Comparison of ENCODE assay signal across 9 cellular contexts in the genomic region with DNA sequence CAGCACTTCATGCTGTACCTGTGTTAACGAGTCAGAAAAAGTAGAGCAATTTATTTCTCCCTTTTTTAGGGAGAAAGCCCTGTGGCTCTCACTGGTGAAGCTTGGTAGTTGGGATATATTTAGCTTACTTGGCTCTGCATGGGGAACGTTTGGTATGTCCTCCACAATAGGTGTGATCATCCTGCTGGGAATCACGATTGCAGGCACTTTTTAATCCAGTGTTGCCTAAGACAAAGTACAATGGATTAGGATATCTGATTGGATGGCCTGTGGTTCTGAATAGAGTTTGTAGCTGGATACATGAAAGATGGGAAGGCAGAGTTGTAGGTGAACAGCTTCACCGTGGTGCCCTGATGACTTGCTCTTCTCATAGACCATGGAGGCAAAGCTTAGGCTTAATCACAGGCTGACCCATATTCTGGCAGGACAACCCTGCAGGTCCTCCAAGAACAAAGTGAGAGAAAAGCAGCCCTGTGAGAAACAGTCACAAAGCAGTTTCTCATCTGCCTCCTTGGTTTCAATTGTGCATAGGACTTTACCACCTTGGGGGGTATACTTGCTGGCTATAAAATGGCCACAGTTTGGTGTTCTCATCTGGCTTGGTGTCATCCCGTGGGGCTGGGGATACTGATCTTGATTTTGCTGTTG. TPM values are rescaled to one million over a fixed set of nuclear protein-coding genes. Genes with fewer than 3 reads are reported as not detected.
DNase-seq lines count a peak whose midpoint lies in the region; ATAC-seq, FAIRE-seq and TF ChIP-seq lines count a peak whose summit lies in the region.
"Had no signal": no experiment of that assay in that cellular context is flagged by ENCODE, and none has a peak within 500 bp of the region (broad histone marks: within the 10 kb centered on the region; RNA-seq: fewer than 3 reads in every experiment).

No MANE protein-coding gene starts in this region.

- POLR2A ChIA-PET in activated CD4-positive, alpha-beta memory T cell treated with anti-CD3 and anti-CD28 coated beads for 36 hours (lab: Charles Lee) = interaction anchor here (0.8 to 2.1 kb wide), 5 partner anchors 15 to 238 kb away, joined by 3 to 7 read pairs (median 3); a partner anchor contains a TSS

- no peak for TF ChIP-seq CTCF in heart right ventricle (IDR thresholded peaks at IDR 0.05)

- 44 to 45% methylated on average over 5 of the region's 5 CpGs for WGBS in heart right ventricle, 2 donors
- WGBS in small intestine, 3 donors = 50 to 57% (median 56%) methylated on average over 5 of the region's 5 CpGs

- H3K27ac Mint-ChIP-seq in T-helper 1 cell treated with Interleukin-12 subunit alpha and Interleukin-12 subunit beta and Interleukin-4 antibody, amounts not matched to agents 30 μg/mL and 1 μg/mL, for 36 hours = peak overlapping the region; percentile 54
- peak overlapping the region; percentile 97 for H3K27ac Mint-ChIP-seq in activated CD4-positive, alpha-beta memory T cell treated with anti-CD3 and anti-CD28 coated beads for 36 hours

- FAIRE-seq in small intestine (lab: Jason Lieb, UNC) = no peak

- H3K4me1 Mint-ChIP-seq in T-helper 1 cell treated with Interleukin-12 subunit alpha and Interleukin-12 subunit beta and Interleukin-4 antibody, amounts not matched to agents 30 μg/mL and 1 μg/mL, for 36 hours (ENCODE audit: low read depth) = peaks cover 62% of the 10 kb centered on the region
- peaks cover 82% of the 10 kb centered on the region for H3K4me1 Mint-ChIP-seq in activated CD4-positive, alpha-beta memory T cell treated with anti-CD3 and anti-CD28 coated beads for 36 hours (ENCODE audit: low read depth)

- peak overlapping the region in 8 of 10 donors; percentile 1 to 72 (median 24) for H3K27ac ChIP-seq in heart right ventricle
- H3K27ac ChIP-seq in small intestine (ENCODE audit: low read depth in 1 of 2, low read length in 1 of 2) = peak overlapping the region; percentile 28 to 57

- H3K4me3 ChIP-seq in heart right ventricle = peak overlapping the region in 1 of 10 donors; percentile 25
- no peak overlapping the region for H3K4me3 ChIP-seq in small intestine (ENCODE audit: low read depth in 1 of 2, low read length in 2 of 2)

- H3K9me3 Mint-ChIP-seq in T-helper 1 cell treated with Interleukin-12 subunit alpha and Interleukin-12 subunit beta and Interleukin-4 antibody, amounts not matched to agents 30 μg/mL and 1 μg/mL, for 36 hours = peaks cover 34% of the 10 kb centered on the region
- peaks cover 17% of the 10 kb centered on the region for H3K9me3 Mint-ChIP-seq in activated CD4-positive, alpha-beta memory T cell treated with anti-CD3 and anti-CD28 coated beads for 36 hours

- H3K36me3 Mint-ChIP-seq in T-helper 1 cell treated with Interleukin-12 subunit alpha and Interleukin-12 subunit beta and Interleukin-4 antibody, amounts not matched to agents 30 μg/mL and 1 μg/mL, for 36 hours (ENCODE audit: low read depth) = peaks cover 88% of the 10 kb centered on the region
- H3K36me3 Mint-ChIP-seq in activated CD4-positive, alpha-beta memory T cell treated with anti-CD3 and anti-CD28 coated beads for 36 hours = peaks cover 65% of the 10 kb centered on the region

- H3K9me3 ChIP-seq in heart right ventricle (peaks cover 0 to 4% (median 0%) of the 10 kb centered on the region in 11 donors), small intestine (ENCODE audit: control insufficient read depth, low read depth) (no peaks in the 10 kb centered on the region)

- no peak for DNase-seq in T-helper 1 cell
- peak; percentile 46 for DNase-seq in activated CD4-positive, alpha-beta memory T cell treated with anti-CD3 and anti-CD28 coated beads for 36 hours
- no peak for DNase-seq in heart right ventricle
- DNase-seq in small intestine = no peak
- DNase-seq in activated gamma-delta T cell treated with Interleukin-2 at 50 U/mL for 16 hours = no peak
- DNase-seq in NCI-H146 treated with DMSO at 0.1 percent for 48 hours (lab: John Stamatoyannopoulos, UW; ENCODE audit: unreplicated experiment) = no peak
- DNase-seq in mesenteric fat pad (ENCODE audit: low spot score) = no peak
- DNase-seq: erythroblast had no signal

- peak in 7 of 8 donors; percentile 48 to 69 (median 57) for ATAC-seq in heart right ventricle

- H3K27me3 Mint-ChIP-seq in T-helper 1 cell treated with Interleukin-12 subunit alpha and Interleukin-12 subunit beta and Interleukin-4 antibody, amounts not matched to agents 30 μg/mL and 1 μg/mL, for 36 hours (ENCODE audit: low read depth) = no peaks in the 10 kb centered on the region
- H3K27me3 Mint-ChIP-seq in activated CD4-positive, alpha-beta memory T cell treated with anti-CD3 and anti-CD28 coated beads for 36 hours = no peaks in the 10 kb centered on the region

- no peaks in the 10 kb centered on the region for H3K27me3 ChIP-seq in heart right ventricle
- no peaks in the 10 kb centered on the region for H3K27me3 ChIP-seq in small intestine (ENCODE audit: control insufficient read depth in 2 of 2, insufficient read depth in 2 of 2, low read length in 2 of 2)

- intact Hi-C loops in activated CD4-positive, alpha-beta memory T cell treated with anti-CD3 and anti-CD28 coated beads for 36 hours (cut with micrococcal nuclease) = loop anchor here (1.0 to 10.0 kb wide), 5 partner anchors 24 to 338 kb away; no protein-coding TSS in a partner anchor
- intact Hi-C loops in heart right ventricle (cut with DNase I) = loop anchor here in 2 of 10 donors (10.0 kb wide), 2 partner anchors 242 to 282 kb away; a partner anchor contains a TSS

- H3K4me1 ChIP-seq in heart right ventricle (peaks cover 2 to 78% (median 37%) of the 10 kb centered on the region in 9 donors), small intestine (ENCODE audit: control insufficient read depth in 2 of 2, insufficient read depth in 1 of 2, low read depth in 1 of 2, low read length in 1 of 2) (peaks cover 2 to 7% of the 10 kb centered on the region in 2 donors)

- peaks cover 0 to 81% (median 15%) of the 10 kb centered on the region in 9 donors for H3K36me3 ChIP-seq in heart right ventricle
- peaks cover 7 to 12% of the 10 kb centered on the region in 2 donors for H3K36me3 ChIP-seq in small intestine (ENCODE audit: control insufficient read depth in 2 of 2, insufficient read depth in 2 of 2, low read length in 2 of 2)

- peak overlapping the region; percentile 45 for H3K4me3 Mint-ChIP-seq in T-helper 1 cell treated with Interleukin-12 subunit alpha and Interleukin-12 subunit beta and Interleukin-4 antibody, amounts not matched to agents 30 μg/mL and 1 μg/mL, for 36 hours
- H3K4me3 Mint-ChIP-seq in activated CD4-positive, alpha-beta memory T cell treated with anti-CD3 and anti-CD28 coated beads for 36 hours = peak overlapping the region; percentile 59

- CTCF ChIA-PET in activated CD4-positive, alpha-beta memory T cell treated with anti-CD3 and anti-CD28 coated beads for 36 hours (lab: Charles Lee) = interaction anchor here (0.7 to 1.5 kb wide), 4 partner anchors 60 to 170 kb away, joined by 3 read pairs; no protein-coding TSS in a partner anchor

RNA-seq across cellular contexts. Expression of a gene that starts 7.5 kb away (rescaled TPM):
- total RNA-seq in activated CD4-positive, alpha-beta memory T cell treated with anti-CD3 and anti-CD28 coated beads for 36 hours = 10 to 100 TPM; 62.4 to 67.0 TPM
- total RNA-seq in heart right ventricle = 10 to 100 TPM; 15.0 to 36.3 (median 19.3) TPM
- polyA plus RNA-seq in heart right ventricle = 10 to 100 TPM in 1 of 2 donors, 1 to 10 TPM in 1; 8.8 to 71.5 TPM
- polyA plus RNA-seq in small intestine = 100 to 1,000 TPM in 2 of 3 donors, 10 to 100 TPM in 1; 34.6 to 134 (median 103) TPM
- 49.7 TPM for total RNA-seq in mesenteric fat pad
